In genomic region chr14:48398675-48399282, GRCh38 we compare ENCODE assay signal across 8 cellular contexts.
A peak's percentile ranks its signal among the peaks of the same experiment; 100 is the strongest.
DNase-seq lines count a peak whose midpoint lies in the region; ATAC-seq and TF ChIP-seq lines count a peak whose summit lies in the region.

No MANE protein-coding gene starts in this region.

- H3K4me3 ChIP-seq in GM12865 (ENCODE audit: low read depth, low read length) (no peak overlapping the region), PC-3 (ENCODE audit: low read length) (no peak overlapping the region), esophagus muscularis mucosa (no peak overlapping the region), psoas muscle (no peak overlapping the region), lower leg skin (ENCODE audit: low read depth, poor library complexity, severe bottlenecking) (no peak overlapping the region)

- TF ChIP-seq POLR2A in esophagus muscularis mucosa (IDR thresholded peaks at IDR 0.05; ENCODE audit: low read depth) = no peak
- TF ChIP-seq POLR2A in lower leg skin (IDR thresholded peaks at IDR 0.05) = no peak

- H3K4me2 ChIP-seq in PC-3 (ENCODE audit: low read length) = no peak overlapping the region

- H3K9me3 ChIP-seq in PC-3 (ENCODE audit: low read length) = no peaks in the 10 kb centered on the region
- H3K9me3 ChIP-seq in esophagus muscularis mucosa = no peaks in the 10 kb centered on the region
- no peaks in the 10 kb centered on the region for H3K9me3 ChIP-seq in psoas muscle

- H3K27ac ChIP-seq in PC-3 (ENCODE audit: low read length) (no peak overlapping the region), esophagus muscularis mucosa (replicated peaks in 1 of 4) (no peak overlapping the region), psoas muscle (no peak overlapping the region)

- WGBS in esophagus muscularis mucosa = 50% methylated on average over 2 of the region's 2 CpGs
- WGBS in psoas muscle, 3 donors = 46 to 54% (median 52%) methylated on average over 2 of the region's 2 CpGs
- 51% methylated on average over 2 of the region's 2 CpGs for WGBS in lower leg skin, 2 donors

- CTCF ChIA-PET in PC-3 (lab: Charles Lee) = no interaction called here

- H2AFZ ChIP-seq in PC-3 (ENCODE audit: low read length) = peak overlapping the region; percentile 32; the same call in 1 of the 2 replicates

- no peaks in the 10 kb centered on the region for H3F3A ChIP-seq in PC-3 (ENCODE audit: low read length, unreplicated experiment)

- peak; percentile 52 for TF ChIP-seq CTCF in GM12865 (IDR thresholded peaks at IDR 0.05; ENCODE audit: insufficient read depth, low read depth, low read length, missing control alignments)
- TF ChIP-seq CTCF in PC-3 (conservative IDR thresholded peaks at IDR 0.05; ENCODE audit: low read depth, low read length) = peak; percentile 96
- TF ChIP-seq CTCF in esophagus muscularis mucosa (IDR thresholded peaks at IDR 0.05) = peak; percentile 31 to 70 (median 48)
- peak; percentile 41 for TF ChIP-seq CTCF in psoas muscle (IDR thresholded peaks at IDR 0.05)
- no peak for TF ChIP-seq CTCF in lower leg skin (IDR thresholded peaks at IDR 0.05)

- H3K79me2 ChIP-seq in PC-3 (ENCODE audit: low read length) = no peaks in the 10 kb centered on the region

- no peaks in the 10 kb centered on the region for H3K9me2 ChIP-seq in PC-3 (replicated peaks; ENCODE audit: low read length)

- peak; percentile 14 for DNase-seq in GM12865 (ENCODE audit: low read depth)
- peak; percentile 10 for DNase-seq in HuH-7 (ENCODE audit: low spot score)
- peak; percentile 86 for DNase-seq in PC-3
- DNase-seq in esophagus muscularis mucosa (ENCODE audit: extremely low spot score) = no peak
- no peak for DNase-seq in psoas muscle
- no peak for DNase-seq in NK-92 (lab: John Stamatoyannopoulos, UW; ENCODE audit: unreplicated experiment)
- no peak for DNase-seq in lower leg skin (ENCODE audit: low spot score in 2 of 2)
- DNase-seq in 8988T = no peak

- no peak overlapping the region for H3K9ac ChIP-seq in PC-3 (ENCODE audit: low read length)

- intact Hi-C loops in PC-3 (cut with micrococcal nuclease) (loop anchor here (1.0 to 10.0 kb wide), 2 partner anchors 324 to 481 kb away; no protein-coding TSS in a partner anchor), esophagus muscularis mucosa (cut with DNase I) (loop anchor here (5.0 kb wide), 1 partner anchor 481 kb away; no protein-coding TSS in a partner anchor), psoas muscle (cut with DNase I) (no loop called here), lower leg skin (cut with DNase I; ENCODE audit: low total_unique reads) (no loop called here)

- H4K20me1 ChIP-seq in PC-3 (ENCODE audit: low read length) = no peaks in the 10 kb centered on the region

- H3K27me3 ChIP-seq in PC-3 (ENCODE audit: low read length) (peaks cover 10% of the 10 kb centered on the region; the same call in 1 of the 2 replicates), esophagus muscularis mucosa (no peaks in the 10 kb centered on the region), psoas muscle (ENCODE audit: insufficient read depth in 3 of 3, low read length in 2 of 3) (no peaks in the 10 kb centered on the region)

- no TSS peak for BruUV-seq in PC-3 (replicated peaks; lab: Mats Ljungman, UMichigan)

- POLR2A ChIA-PET in PC-3 (lab: Charles Lee; ENCODE audit: unreplicated experiment) = no interaction called here

- TF ChIP-seq EP300 in esophagus muscularis mucosa (IDR thresholded peaks at IDR 0.05) = no peak

- H3K4me1 ChIP-seq in PC-3 (ENCODE audit: insufficient read depth, low read length) (no peaks in the 10 kb centered on the region), esophagus muscularis mucosa (no peaks in the 10 kb centered on the region), psoas muscle (no peaks in the 10 kb centered on the region)

- H3K36me3 ChIP-seq in PC-3 (ENCODE audit: low read depth, low read length) = no peaks in the 10 kb centered on the region
- H3K36me3 ChIP-seq in esophagus muscularis mucosa = no peaks in the 10 kb centered on the region
- no peaks in the 10 kb centered on the region for H3K36me3 ChIP-seq in psoas muscle (ENCODE audit: insufficient read depth in 1 of 2, low read depth in 1 of 2)

- ATAC-seq in PC-3 = peak; percentile 77
- ATAC-seq in psoas muscle = no peak

Comparison
In these comparisons a context has a peak if more than half of its experiments do, and no peak if none do; other contexts are left out.
1. DNase-seq: peak in GM12865 (single experiment), HuH-7 (single experiment) and PC-3 (single experiment); none in esophagus muscularis mucosa (single experiment), psoas muscle (0 of 2), NK-92 (single experiment), lower leg skin (0 of 2) and 8988T (single experiment).
2. CTCF ChIP-seq: peak in GM12865 (single experiment), PC-3 (single experiment), esophagus muscularis mucosa (3 of 3) and psoas muscle (single experiment); none in lower leg skin (0 of 3).
3. intact Hi-C loops: an anchor here in PC-3 (1.0 to 10.0 kb wide) and esophagus muscularis mucosa (5.0 kb wide); none called in psoas muscle and lower leg skin.